ENCODE assay signal across 15 cellular contexts in the genomic region with DNA sequence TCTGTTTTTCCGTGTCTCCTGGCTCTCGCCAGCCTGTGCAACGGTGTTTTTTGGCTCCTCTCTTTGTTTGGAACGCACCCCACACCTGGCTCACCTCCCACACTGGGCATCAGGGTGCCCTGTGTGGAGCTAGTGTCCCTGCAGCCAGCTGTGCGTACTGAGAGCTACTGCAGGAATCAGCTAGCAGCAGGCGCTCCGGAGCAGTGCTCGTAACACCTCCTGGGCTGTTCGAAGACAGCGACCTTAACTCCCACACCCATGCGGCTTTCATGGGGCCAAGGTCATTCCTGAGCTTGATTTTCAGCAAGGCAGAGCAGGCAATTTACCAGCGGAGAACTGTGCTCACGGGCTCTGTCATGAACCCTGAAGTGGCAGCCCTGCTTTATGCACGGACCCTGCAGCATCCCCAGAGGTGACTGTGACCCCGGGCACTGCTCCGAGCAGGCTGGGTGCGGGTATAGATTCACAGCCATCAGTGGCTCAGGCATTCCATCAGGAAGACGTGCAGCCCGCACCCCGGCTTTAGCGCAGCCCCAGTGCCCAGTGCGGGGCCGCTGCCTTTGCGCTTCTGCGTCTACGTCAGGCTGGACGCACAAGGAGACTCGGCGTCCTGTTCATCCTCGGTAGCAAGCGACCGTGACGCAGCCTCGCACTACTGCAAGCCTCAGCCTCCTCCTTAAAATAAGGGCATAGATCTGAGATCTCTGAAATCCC. TPM values are rescaled to one million over a fixed set of nuclear protein-coding genes. Genes with fewer than 3 reads are reported as not detected.
DNase-seq lines count a peak whose midpoint lies in the region; ATAC-seq and TF ChIP-seq lines count a peak whose summit lies in the region.
"Had no signal": no experiment of that assay in that cellular context is flagged by ENCODE, and none has a peak within 500 bp of the region (broad histone marks: within the 10 kb centered on the region; RNA-seq: fewer than 3 reads in every experiment).

No MANE protein-coding gene starts in this region.

- H4K20me1 ChIP-seq in MM.1S (ENCODE audit: insufficient read depth, low read length), result no peaks in the 10 kb centered on the region

- ATAC-seq in heart left ventricle (peak; percentile 35 to 62 (median 55)), GM18868 (IDR thresholded peaks at IDR 0.05; ENCODE audit: unreplicated experiment) (no peak), HG02588 (IDR thresholded peaks at IDR 0.05; ENCODE audit: unreplicated experiment) (no peak)

- POLR2A ChIA-PET in CD4-positive, alpha-beta memory T cell (lab: Charles Lee; ENCODE audit: partially characterized antibody), result no interaction called here

- H3K27ac Mint-ChIP-seq in CD4-positive, alpha-beta memory T cell, result peak overlapping the region in 4 of 7 donors; percentile 8 to 70 (median 44)
- H3K27ac Mint-ChIP-seq: HFFc6 had no signal

- no peaks in the 10 kb centered on the region for H3K9me3 Mint-ChIP-seq in CD4-positive, alpha-beta memory T cell
- H3K9me3 Mint-ChIP-seq: CD14-positive monocyte, HFFc6 had no signal

- no peak overlapping the region for H3K4me3 Mint-ChIP-seq in CD4-positive, alpha-beta memory T cell
- H3K4me3 Mint-ChIP-seq: CD14-positive monocyte, HFFc6 had no signal

- intact Hi-C loops in CD4-positive, alpha-beta memory T cell (cut with micrococcal nuclease), result no loop called here
- intact Hi-C loops in heart left ventricle (cut with DNase I), result loop anchor here in 8 of 10 donors (1.0 to 10.0 kb wide), 6 partner anchors 37 to 191 kb away; a partner anchor contains a TSS

- peaks cover 36% of the 10 kb centered on the region for H3K36me3 ChIP-seq in CD4-positive, alpha-beta memory T cell (ENCODE audit: insufficient read depth, low read length)
- no peaks in the 10 kb centered on the region for H3K36me3 ChIP-seq in MM.1S (replicated peaks; ENCODE audit: insufficient read depth, low read length)
- peaks cover 0 to 67% (median 32%) of the 10 kb centered on the region in 9 donors for H3K36me3 ChIP-seq in heart left ventricle

- no peak overlapping the region for H2AFZ ChIP-seq in MM.1S (ENCODE audit: low read length)

- no peaks in the 10 kb centered on the region for H3K9me3 ChIP-seq in CD4-positive, alpha-beta memory T cell (ENCODE audit: control insufficient read depth in 1 of 2, low read length in 2 of 2)
- H3K9me3 ChIP-seq in MM.1S (replicated peaks; ENCODE audit: insufficient read depth, low read length), result no peaks in the 10 kb centered on the region
- H3K9me3 ChIP-seq in heart left ventricle, result no peaks in the 10 kb centered on the region

- DNase-seq in CD4-positive, alpha-beta memory T cell, result no peak
- DNase-seq in MM.1S, result no peak
- DNase-seq in heart left ventricle, result peak in 3 of 5 donors; percentile 64 to 68 (median 68)
- DNase-seq in retina, result peak; percentile 57
- DNase-seq in AG08396 (ENCODE audit: low spot score), result no peak
- no peak for DNase-seq in SKM-1 (lab: John Stamatoyannopoulos, UW; ENCODE audit: unreplicated experiment)
- DNase-seq: GF-D8; HFFc6; mesenchymal stem cell; NCI-H1105; SIG-M5; stimulated activated CD4-positive, alpha-beta T cell treated with anti-CD3 and anti-CD28 coated beads, Interleukin-1b, Interleukin-23, amount 100 ng/mL, for 48 hours had no signal

- WGBS in heart left ventricle, 4 donors, result 76 to 82% (median 78%) methylated on average over 24 to 34 of the region's 34 CpGs

- H3K4me1 Mint-ChIP-seq in CD4-positive, alpha-beta memory T cell, result peaks cover 1 to 6% (median 3%) of the 10 kb centered on the region in 4 donors

- no peak overlapping the region for H3K9ac ChIP-seq in MM.1S (ENCODE audit: low read length)

- no peak overlapping the region for H3K4me3 ChIP-seq in CD4-positive, alpha-beta memory T cell (ENCODE audit: low read length in 2 of 2)
- H3K4me3 ChIP-seq in MM.1S (ENCODE audit: low read length) (no peak overlapping the region), heart left ventricle (peak overlapping the region in 1 of 12 donors; percentile 20)

- CTCF ChIA-PET in CD4-positive, alpha-beta memory T cell (lab: Charles Lee; ENCODE audit: partially characterized antibody), result interaction anchor here (0.9 to 1.3 kb wide), 4 partner anchors 8 to 79 kb away, joined by 3 to 4 read pairs (median 3); no protein-coding TSS in a partner anchor

- TF ChIP-seq POLR2A in heart left ventricle (IDR thresholded peaks at IDR 0.05), result no peak

- H3K9me2 ChIP-seq in MM.1S (replicated peaks; ENCODE audit: insufficient read depth, low read length), result no peaks in the 10 kb centered on the region

- no peaks in the 10 kb centered on the region for H3K27me3 Mint-ChIP-seq in CD4-positive, alpha-beta memory T cell

- no peaks in the 10 kb centered on the region for H3K27me3 ChIP-seq in CD4-positive, alpha-beta memory T cell (ENCODE audit: insufficient read depth, low read length)
- H3K27me3 ChIP-seq in MM.1S (replicated peaks; ENCODE audit: insufficient read depth, low read length) (no peaks in the 10 kb centered on the region), heart left ventricle (no peaks in the 10 kb centered on the region)

- H3K79me2 ChIP-seq in MM.1S (ENCODE audit: low read length), result no peaks in the 10 kb centered on the region

- peaks cover 3% of the 10 kb centered on the region for H3K4me1 ChIP-seq in CD4-positive, alpha-beta memory T cell (ENCODE audit: insufficient read depth, low read length)
- H3K4me1 ChIP-seq in MM.1S (ENCODE audit: low read length), result peaks cover 11% of the 10 kb centered on the region
- peaks cover 0 to 54% (median 40%) of the 10 kb centered on the region in 12 donors for H3K4me1 ChIP-seq in heart left ventricle

- peaks cover 6% of the 10 kb centered on the region; the same call in 1 of the 2 replicates for H3F3A ChIP-seq in MM.1S (ENCODE audit: insufficient read depth, low read length)

- H3K27ac ChIP-seq in CD4-positive, alpha-beta memory T cell (ENCODE audit: low read depth, low read length), result no peak overlapping the region
- H3K27ac ChIP-seq in MM.1S (ENCODE audit: low read length) (peak overlapping the region; percentile 71; the same call in 1 of the 2 replicates), heart left ventricle (peak overlapping the region in 11 of 12 donors; percentile 64 to 90 (median 80))

- no peak overlapping the region for H3K4me2 ChIP-seq in MM.1S (ENCODE audit: low read depth, low read length)

- peaks cover 32 to 38% of the 10 kb centered on the region in 2 donors for H3K36me3 Mint-ChIP-seq in CD4-positive, alpha-beta memory T cell

- TF ChIP-seq CTCF in MM.1S (IDR thresholded peaks at IDR 0.05; ENCODE audit: low read length), result no peak
- TF ChIP-seq CTCF in heart left ventricle (IDR thresholded peaks at IDR 0.05), result no peak

RNA-seq across cellular contexts. Expression of a gene that starts 58.3 kb away (rescaled TPM):
- 10 to 100 TPM; 32.3 to 36.4 TPM for total RNA-seq in CD4-positive, alpha-beta memory T cell
- polyA plus RNA-seq in CD4-positive, alpha-beta memory T cell, result 100 to 1,000 TPM in 1 of 2 donors, 10 to 100 TPM in 1; 52.5 to 115 TPM
- 100 to 1,000 TPM in 8 of 9 donors, 10 to 100 TPM in 1; 94.6 to 200 (median 172) TPM for total RNA-seq in heart left ventricle
- 100 to 1,000 TPM in 1 of 2 donors, 10 to 100 TPM in 1; 69.2 to 139 TPM for polyA plus RNA-seq in heart left ventricle

Comparison
In these comparisons a context has a peak if more than half of its experiments do, and no peak if none do; other contexts are left out.
1. DNase-seq: peak in heart left ventricle (3 of 5) and retina (single experiment); none in CD4-positive, alpha-beta memory T cell (0 of 5), MM.1S (single experiment), AG08396 (single experiment) and SKM-1 (single experiment).
2. ATAC-seq: peak in heart left ventricle (4 of 4); none in GM18868 (single experiment) and HG02588 (single experiment).